Comparison of ENCODE assay signal across 11 cellular contexts in the genomic region with DNA sequence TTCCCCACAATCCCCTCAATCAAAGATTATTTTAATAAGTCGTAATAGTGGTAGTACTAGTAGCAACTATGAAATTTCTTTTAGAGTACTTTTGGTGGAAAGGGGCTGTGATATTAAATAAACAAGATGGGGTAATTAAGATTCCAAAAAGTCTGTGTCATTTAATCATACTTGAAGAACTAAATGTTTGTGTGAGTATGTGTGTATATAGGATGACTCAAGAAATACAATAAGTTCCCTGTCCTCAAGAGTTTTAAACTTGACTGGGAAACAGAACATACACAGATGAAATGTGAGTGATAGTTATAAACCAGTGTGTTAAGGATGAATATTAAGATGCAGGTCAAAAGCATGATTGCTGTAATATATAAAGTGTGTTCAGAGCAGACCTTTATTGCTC. TPM values are rescaled to one million over a fixed set of nuclear protein-coding genes. Genes with fewer than 3 reads are reported as not detected.
DNase-seq lines count a peak whose midpoint lies in the region; ATAC-seq and TF ChIP-seq lines count a peak whose summit lies in the region.
"Had no signal": no experiment of that assay in that cellular context is flagged by ENCODE, and none has a peak within 500 bp of the region (broad histone marks: within the 10 kb centered on the region; RNA-seq: fewer than 3 reads in every experiment).

No MANE protein-coding gene starts in this region.

- H3K9me3 ChIP-seq in SK-N-SH: no peaks in the 10 kb centered on the region
- no peaks in the 10 kb centered on the region for H3K9me3 ChIP-seq in tibial artery

- H3K27me3 ChIP-seq in SK-N-SH (ENCODE audit: insufficient read depth) (no peaks in the 10 kb centered on the region), tibial artery (no peaks in the 10 kb centered on the region), H7 (ENCODE audit: control insufficient read depth, insufficient read depth, low read length) (no peaks in the 10 kb centered on the region)

- no peak overlapping the region for H2AFZ ChIP-seq in SK-N-SH (ENCODE audit: low read depth)

- ATAC-seq in SK-N-SH treated with all-trans-retinoic acid at 6 μM for 48 hours: no peak
- no peak for ATAC-seq in sciatic nerve
- ATAC-seq: activated CD4-positive, CD25-positive, alpha-beta regulatory T cell treated with anti-CD3 and anti-CD28 coated beads, Interleukin-2, amount 50 U/mL, for 24 hours had no signal

- H4K20me1 ChIP-seq in SK-N-SH (ENCODE audit: insufficient read depth): no peaks in the 10 kb centered on the region

- H3K4me2 ChIP-seq in SK-N-SH: peak overlapping the region; percentile 96; the same call in 1 of the 2 replicates

- H3K4me3 Mint-ChIP-seq in activated T-helper 2 cell treated with anti-CD3 and anti-CD28 coated beads, Interferon-gamma antibody, Interleukin-2, Interleukin-4, amounts not matched to agents 10 μg/mL and 5 μg/mL and 100 μg/mL, durations not matched to agents 14 hours and 24 hours and 36 hours (ENCODE audit: low read depth): peak overlapping the region; percentile 28

- H3K36me3 ChIP-seq in SK-N-SH (replicated peaks in 1 of 2; ENCODE audit: control insufficient read depth in 1 of 2, insufficient read depth in 2 of 2, low read length in 1 of 2): peaks cover 0 to 7% of the 10 kb centered on the region in 2 experiments
- H3K36me3 ChIP-seq in tibial artery: peaks cover 23 to 28% (median 27%) of the 10 kb centered on the region in 3 donors
- H3K36me3 ChIP-seq in H7 (replicated peaks; ENCODE audit: control insufficient read depth, insufficient read depth, low read length): peaks cover 6% of the 10 kb centered on the region

- peaks cover 6% of the 10 kb centered on the region for H3F3A ChIP-seq in SK-N-SH (replicated peaks; ENCODE audit: insufficient read depth)

- H3K4me3 ChIP-seq in SK-N-SH (ENCODE audit: low read depth in 2 of 2, low read length in 1 of 2): no peak overlapping the region
- peak overlapping the region; percentile 69 to 83 for H3K4me3 ChIP-seq in tibial artery
- no peak overlapping the region for H3K4me3 ChIP-seq in H7 (ENCODE audit: insufficient read depth, low read depth, low read length)

- H3K9me2 ChIP-seq in SK-N-SH: no peaks in the 10 kb centered on the region

- WGBS in SK-N-SH (ENCODE audit: low lambda C conversion rate): 77% methylated on average over 1 of the region's 1 CpG

- POLR2A ChIA-PET in SK-N-SH (lab: Yijun Ruan, JAX): no interaction called here

- H3K27ac ChIP-seq in SK-N-SH (ENCODE audit: low read depth in 2 of 2, low read length in 1 of 2): peak overlapping the region in 1 of 2 experiments; percentile 28; a peak in 1 of 4 replicates
- H3K27ac ChIP-seq in tibial artery: peak overlapping the region; percentile 32 to 90

- no peak for DNase-seq in SK-N-SH
- DNase-seq in activated T-helper 2 cell treated with anti-CD3 and anti-CD28 coated beads, Interferon-gamma antibody, Interleukin-2, Interleukin-4, amounts not matched to agents 10 μg/mL and 5 μg/mL and 100 μg/mL, durations not matched to agents 14 hours and 24 hours and 36 hours (ENCODE audit: low spot score): no peak
- peak; percentile 44 for DNase-seq in iris pigment epithelial cell (ENCODE audit: low read depth)
- DNase-seq in tibial artery: no peak
- DNase-seq in NOMO-1 treated with dmso at 0.1 percent for 144 hours (lab: John Stamatoyannopoulos, UW; ENCODE audit: unreplicated experiment): no peak
- DNase-seq in H7: no peak
- DNase-seq in sciatic nerve (ENCODE audit: low spot score): no peak
- DNase-seq: 8988T had no signal

- H3K36me3 Mint-ChIP-seq in activated T-helper 2 cell treated with anti-CD3 and anti-CD28 coated beads, Interferon-gamma antibody, Interleukin-2, Interleukin-4, amounts not matched to agents 10 μg/mL and 5 μg/mL and 100 μg/mL, durations not matched to agents 14 hours and 24 hours and 36 hours (ENCODE audit: low read depth): peaks cover 28% of the 10 kb centered on the region

- peaks cover 14 to 31% of the 10 kb centered on the region in 2 experiments for H3K4me1 ChIP-seq in SK-N-SH (ENCODE audit: control insufficient read depth in 1 of 2, insufficient read depth in 2 of 2, low read depth in 1 of 2, low read length in 1 of 2)
- H3K4me1 ChIP-seq in tibial artery: peaks cover 0 to 60% (median 51%) of the 10 kb centered on the region in 4 donors

- TF ChIP-seq EP300 in SK-N-SH (IDR thresholded peaks at IDR 0.05; ENCODE audit: borderline replicate concordance in 1 of 2, low read depth in 1 of 2, low read length in 1 of 2): no peak

- TF ChIP-seq CTCF in SK-N-SH (IDR thresholded peaks at IDR 0.05) (no peak), tibial artery (IDR thresholded peaks at IDR 0.05) (no peak)

- peaks cover 1% of the 10 kb centered on the region for H3K27me3 Mint-ChIP-seq in activated T-helper 2 cell treated with anti-CD3 and anti-CD28 coated beads, Interferon-gamma antibody, Interleukin-2, Interleukin-4, amounts not matched to agents 10 μg/mL and 5 μg/mL and 100 μg/mL, durations not matched to agents 14 hours and 24 hours and 36 hours (ENCODE audit: low read depth)
- H3K27me3 Mint-ChIP-seq: IgD-negative memory B cell had no signal

- intact Hi-C loops in activated T-helper 2 cell treated with anti-CD3 and anti-CD28 coated beads, Interferon-gamma antibody, Interleukin-2, Interleukin-4, amounts not matched to agents 10 μg/mL and 5 μg/mL and 100 μg/mL, durations not matched to agents 14 hours and 24 hours and 36 hours (cut with micrococcal nuclease): no loop called here
- intact Hi-C loops in tibial artery (cut with DNase I; ENCODE audit: low total_unique reads) (no loop called here), sciatic nerve (cut with DNase I) (no loop called here)

- no peak for TF ChIP-seq RAD21 in SK-N-SH (IDR thresholded peaks at IDR 0.05; ENCODE audit: low read length)

- H3K79me2 ChIP-seq in SK-N-SH (ENCODE audit: insufficient read depth): peaks cover 33% of the 10 kb centered on the region

- no peaks in the 10 kb centered on the region for H3K9me3 Mint-ChIP-seq in activated T-helper 2 cell treated with anti-CD3 and anti-CD28 coated beads, Interferon-gamma antibody, Interleukin-2, Interleukin-4, amounts not matched to agents 10 μg/mL and 5 μg/mL and 100 μg/mL, durations not matched to agents 14 hours and 24 hours and 36 hours
- H3K9me3 Mint-ChIP-seq: IgD-negative memory B cell had no signal

- no peak overlapping the region for H3K27ac Mint-ChIP-seq in activated T-helper 2 cell treated with anti-CD3 and anti-CD28 coated beads, Interferon-gamma antibody, Interleukin-2, Interleukin-4, amounts not matched to agents 10 μg/mL and 5 μg/mL and 100 μg/mL, durations not matched to agents 14 hours and 24 hours and 36 hours
- H3K27ac Mint-ChIP-seq: IgD-negative memory B cell had no signal

- peaks cover 28% of the 10 kb centered on the region for H3K4me1 Mint-ChIP-seq in activated T-helper 2 cell treated with anti-CD3 and anti-CD28 coated beads, Interferon-gamma antibody, Interleukin-2, Interleukin-4, amounts not matched to agents 10 μg/mL and 5 μg/mL and 100 μg/mL, durations not matched to agents 14 hours and 24 hours and 36 hours (ENCODE audit: low read depth)

- no peak overlapping the region for H3K9ac ChIP-seq in SK-N-SH

- CTCF ChIA-PET in SK-N-SH (lab: Yijun Ruan, JAX): no interaction called here

TF ChIP-seq in SK-N-SH, 30 proteins besides CTCF, POLR2A, EP300 and RAD21 (continues in another document):
- TF ChIP-seq SIN3A (IDR thresholded peaks at IDR 0.05; ENCODE audit: borderline replicate concordance, low read depth, low read length) (no peak), MEF2A (IDR thresholded peaks at IDR 0.05; ENCODE audit: borderline replicate concordance, low read depth) (no peak), TEAD4 (IDR thresholded peaks at IDR 0.05; ENCODE audit: borderline replicate concordance, insufficient read depth) (no peak), EZH2phosphoT487 (IDR thresholded peaks at IDR 0.05; ENCODE audit: borderline replicate concordance, low read depth) (no peak), GATA2 (CRISPR knock-in tag; IDR thresholded peaks at IDR 0.05) (no peak), SMC3 (IDR thresholded peaks at IDR 0.05; ENCODE audit: low read depth, low read length) (no peak)

TF ChIP-seq in SK-N-SH treated with all-trans-retinoic acid at 6 μM for 48 hours, 23 proteins besides CTCF, POLR2A, EP300 and RAD21 (continues in another document):
- TF ChIP-seq ZFP3 (CRISPR knock-in tag; IDR thresholded peaks at IDR 0.05) (no peak), PPARA (CRISPR knock-in tag; IDR thresholded peaks at IDR 0.05; ENCODE audit: borderline replicate concordance) (no peak), TOX (CRISPR knock-in tag; IDR thresholded peaks at IDR 0.05; ENCODE audit: borderline replicate concordance) (no peak), ZNF70 (CRISPR knock-in tag; IDR thresholded peaks at IDR 0.05) (no peak), ESRRG (CRISPR knock-in tag; IDR thresholded peaks at IDR 0.05) (no peak), ARNTL (CRISPR knock-in tag; IDR thresholded peaks at IDR 0.05; ENCODE audit: borderline replicate concordance, low read depth) (no peak), ZNF8 (CRISPR knock-in tag; IDR thresholded peaks at IDR 0.05) (no peak), PATZ1 (CRISPR knock-in tag; IDR thresholded peaks at IDR 0.05; ENCODE audit: borderline replicate concordance) (no peak), BACH2 (CRISPR knock-in tag; IDR thresholded peaks at IDR 0.05; ENCODE audit: borderline replicate concordance) (no peak), ZC3H10 (CRISPR knock-in tag; IDR thresholded peaks at IDR 0.05) (no peak)

RNA-seq across cellular contexts. Expression of gene ALDH3A2, which starts 2.3 kb away (rescaled TPM):
- polyA plus RNA-seq in SK-N-SH (2012; rRNA removed): 16.6 and 23.3 TPM in 2 replicates
- polyA plus RNA-seq in SK-N-SH (2012; cell fraction: cytosol; rRNA removed): 19.0 and 20.2 TPM in 2 replicates
- polyA plus RNA-seq in SK-N-SH (2012; cell fraction: nucleus; rRNA removed): 44.9 and 65.6 TPM in 2 replicates
- total RNA-seq in activated T-helper 2 cell treated with anti-CD3 and anti-CD28 coated beads, Interferon-gamma antibody, Interleukin-2, Interleukin-4, amounts not matched to agents 10 μg/mL and 5 μg/mL and 100 μg/mL, durations not matched to agents 14 hours and 24 hours and 36 hours: 36.7 and 36.9 TPM in 2 replicates
- total RNA-seq in H7 (2014; rRNA removed; shearing (Covaris generic)): 119 and 159 TPM in 2 replicates
- total RNA-seq in sciatic nerve: 74.3 TPM

Comparison
In these comparisons a context has a peak if more than half of its experiments do, and no peak if none do; other contexts are left out.
1. H3K4me3 ChIP-seq: peak in tibial artery (2 of 2); none in SK-N-SH (0 of 2) and H7 (single experiment).